Comparison of ENCODE assay signal across 23 cellular contexts in genomic region chr6:79512014-79512413, GRCh38. TPM values are rescaled to one million over a fixed set of nuclear protein-coding genes. Genes with fewer than 3 reads are reported as not detected.
"Had no signal": no experiment of that assay in that cellular context is flagged by ENCODE, and none has a peak within 500 bp of the region (broad histone marks: within the 10 kb centered on the region; RNA-seq: fewer than 3 reads in every experiment).

No MANE protein-coding gene starts in this region.

- H3K27me3 ChIP-seq: dorsolateral prefrontal cortex, spleen, tibial nerve, upper lobe of left lung had no signal

- H3K9me3 ChIP-seq: lower lobe of right lung, psoas muscle, spleen, thoracic aorta, tibial nerve, upper lobe of left lung had no signal

- FAIRE-seq: frontal cortex, urothelium cell line had no signal

- H3K36me3 ChIP-seq: lower lobe of right lung, spleen, thoracic aorta had no signal

- DNase-seq: dorsolateral prefrontal cortex; effector CD4-positive, alpha-beta T cell; hypothalamus; immature natural killer cell; islet precursor cell; kidney glomerular epithelial cell; left colon; left ventricle myocardium superior; lower lobe of right lung; naive thymus-derived CD8-positive, alpha-beta T cell; nephron progenitor cell; nucleus accumbens; psoas muscle; right cardiac atrium; spleen; stimulated activated CD4-positive, alpha-beta T cell treated with anti-CD3 and anti-CD28 coated beads, Interleukin-2, amount 100 ng/mL, for 48 hours; stimulated activated naive B cell treated with anti-CD40 and anti-IgM and Interleukin-4, amounts not matched to agents 10 μg/mL and 1 μg/mL and 100 μg/mL, for 72 hours; upper lobe of left lung had no signal

- H3K27ac ChIP-seq: lower lobe of right lung, psoas muscle, skin epidermis, spleen, thoracic aorta, tibial nerve, upper lobe of left lung had no signal

- H3K4me3 ChIP-seq: lower lobe of right lung, psoas muscle, skin epidermis, spleen, thoracic aorta, tibial nerve had no signal

- ATAC-seq: left colon; left ventricle myocardium superior; naive thymus-derived CD8-positive, alpha-beta T cell; psoas muscle; right cardiac atrium; stimulated activated naive B cell treated with anti-CD40 and anti-IgM and Interleukin-4, amounts not matched to agents 10 μg/mL and 1 μg/mL and 100 μg/mL, for 72 hours had no signal

- H3K4me1 ChIP-seq: lower lobe of right lung, psoas muscle, spleen, tibial nerve, upper lobe of left lung had no signal

RNA-seq across cellular contexts. Expression of gene LCA5, which starts 25.2 kb away (rescaled TPM):
- polyA plus RNA-seq: immature natural killer cell had no signal
